ENCODE assay signal across 8 cellular contexts in genomic region chr4:83074086-83074704, GRCh38. TPM values are rescaled to one million over a fixed set of nuclear protein-coding genes. Genes with fewer than 3 reads are reported as not detected.
A peak's percentile ranks its signal among the peaks of the same experiment; 100 is the strongest.
DNase-seq lines count a peak whose midpoint lies in the region; ATAC-seq and TF ChIP-seq lines count a peak whose summit lies in the region.

No MANE protein-coding gene starts in this region.

- peaks cover 0 to 4% of the 10 kb centered on the region in 2 donors for H3K9me3 Mint-ChIP-seq in stimulated activated naive B cell treated with anti-CD40 and anti-IgM and Interleukin-4, amounts not matched to agents 10 μg/mL and 1 μg/mL and 100 μg/mL, for 72 hours

- no peak overlapping the region for H3K27ac Mint-ChIP-seq in stimulated activated naive B cell treated with anti-CD40 and anti-IgM and Interleukin-4, amounts not matched to agents 10 μg/mL and 1 μg/mL and 100 μg/mL, for 72 hours

- peak; percentile 76 for ATAC-seq in HG02763 (IDR thresholded peaks at IDR 0.05; ENCODE audit: unreplicated experiment)
- ATAC-seq in left lung, result peak; percentile 85
- peak; percentile 84 to 87 for ATAC-seq in stimulated activated naive B cell treated with anti-CD40 and anti-IgM and Interleukin-4, amounts not matched to agents 10 μg/mL and 1 μg/mL and 100 μg/mL, for 72 hours (replicated peaks)

- peaks cover 16 to 31% of the 10 kb centered on the region in 2 donors for H3K4me1 Mint-ChIP-seq in stimulated activated naive B cell treated with anti-CD40 and anti-IgM and Interleukin-4, amounts not matched to agents 10 μg/mL and 1 μg/mL and 100 μg/mL, for 72 hours

- intact Hi-C loops in left lung (cut with DNase I), result loop anchor here in 1 of 2 donors (10.0 kb wide), 1 partner anchor 211 kb away; the partner anchor contains the start of gene COQ2

- H3K4me3 ChIP-seq in AG04449 (ENCODE audit: low read depth, low read length) (no peak overlapping the region), left lung (no peak overlapping the region)

- H3K27me3 Mint-ChIP-seq in stimulated activated naive B cell treated with anti-CD40 and anti-IgM and Interleukin-4, amounts not matched to agents 10 μg/mL and 1 μg/mL and 100 μg/mL, for 72 hours, result no peaks in the 10 kb centered on the region

- peaks cover 35 to 55% of the 10 kb centered on the region in 2 donors for H3K36me3 Mint-ChIP-seq in stimulated activated naive B cell treated with anti-CD40 and anti-IgM and Interleukin-4, amounts not matched to agents 10 μg/mL and 1 μg/mL and 100 μg/mL, for 72 hours

- DNase-seq in AG04449 (ENCODE audit: low read depth, low spot score) (peak; percentile 45), NCI-H1417 (lab: John Stamatoyannopoulos, UW) (peak; percentile 23 to 80 (median 76)), T-helper 1 cell (peak in 4 of 5 donors; percentile 34 to 88 (median 60)), left lung (no peak)
- DNase-seq in central memory CD4-positive, alpha-beta T cell, result peak; percentile 87
- peak; percentile 39 for DNase-seq in stimulated activated naive B cell treated with anti-CD40 and anti-IgM and Interleukin-4, amounts not matched to agents 10 μg/mL and 1 μg/mL and 100 μg/mL, for 72 hours

- H3K36me3 ChIP-seq in left lung, result peaks cover 0 to 32% of the 10 kb centered on the region in 2 donors

- H3K27me3 ChIP-seq in left lung, result no peaks in the 10 kb centered on the region

- H3K9me3 ChIP-seq in left lung, result no peaks in the 10 kb centered on the region

- H3K27ac ChIP-seq in left lung, result no peak overlapping the region

- CTCF ChIA-PET in AG04449 (lab: Yijun Ruan, JAX), result interaction anchor here (0.6 to 9.7 kb wide), 36 partner anchors 9 to 462 kb away, joined by 3 to 183 read pairs (median 5); partner anchors contain the start of genes COQ2 and PLAC8

- POLR2A ChIA-PET in AG04449 (lab: Yijun Ruan, JAX), result interaction anchor here (2.2 kb wide), 1 partner anchor 210 kb away, joined by 8 read pairs; the partner anchor contains the start of gene COQ2

- no peaks in the 10 kb centered on the region for H3K4me1 ChIP-seq in left lung

- peak overlapping the region; percentile 5 to 26 for H3K4me3 Mint-ChIP-seq in stimulated activated naive B cell treated with anti-CD40 and anti-IgM and Interleukin-4, amounts not matched to agents 10 μg/mL and 1 μg/mL and 100 μg/mL, for 72 hours

- TF ChIP-seq CTCF in AG04449 (IDR thresholded peaks at IDR 0.05; ENCODE audit: insufficient read depth, low read length, missing control alignments) (peak; percentile 64), GM12874 (IDR thresholded peaks at IDR 0.05; ENCODE audit: insufficient read depth, low read depth, low read length) (peak; percentile 61), left lung (IDR thresholded peaks at IDR 0.05) (peak; percentile 53 to 66)

RNA-seq across cellular contexts. Expression of gene COPS4, which starts 39.2 kb away (rescaled TPM):
- 10 to 100 TPM; 27.8 to 30.9 TPM for total RNA-seq in left lung

RNA-seq across cellular contexts. Expression of gene PLAC8, which starts 40.3 kb away (rescaled TPM):
- 10 to 100 TPM; 20.1 to 48.7 TPM for total RNA-seq in left lung

Comparison
In these comparisons a context has a peak if more than half of its experiments do, and no peak if none do; other contexts are left out.
1. DNase-seq: peak in AG04449 (single experiment), NCI-H1417 (3 of 3), T-helper 1 cell (4 of 5), central memory CD4-positive, alpha-beta T cell (single experiment) and stimulated activated naive B cell treated with anti-CD40 and anti-IgM and Interleukin-4, amounts not matched to agents 10 μg/mL and 1 μg/mL and 100 μg/mL, for 72 hours (single experiment); none in left lung (0 of 2).
2. Peak in every context shown above with its lines, with median percentiles within 50 percentile points of each other: CTCF ChIP-seq and ATAC-seq.